8 cellular contexts compared by ENCODE assay signal in the genomic region with DNA sequence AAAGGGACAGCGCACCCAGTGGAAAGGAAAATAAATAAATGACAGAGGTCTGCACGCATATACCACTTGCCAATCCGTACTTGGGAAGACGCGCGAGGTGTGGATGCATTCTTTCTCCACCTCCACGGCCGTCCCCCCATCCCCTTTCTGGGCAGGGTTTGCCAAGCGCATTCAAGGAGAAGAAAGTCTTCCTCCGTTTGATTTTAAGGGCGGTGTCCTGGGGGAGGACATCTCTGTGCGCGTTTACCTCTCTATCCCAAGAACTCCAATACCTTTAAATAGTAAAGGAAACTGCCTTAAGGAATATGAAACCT. TPM values are rescaled to one million over a fixed set of nuclear protein-coding genes. Genes with fewer than 3 reads are reported as not detected.
A peak's percentile ranks its signal among the peaks of the same experiment; 100 is the strongest.
DNase-seq lines count a peak whose midpoint lies in the region; ATAC-seq, FAIRE-seq and TF ChIP-seq lines count a peak whose summit lies in the region.

No MANE protein-coding gene starts in this region.

- H3K36me3 ChIP-seq in HAP-1 (replicated peaks) (no peaks in the 10 kb centered on the region), gastroesophageal sphincter (no peaks in the 10 kb centered on the region), skeletal muscle satellite cell (ENCODE audit: insufficient read depth, low read length) (no peaks in the 10 kb centered on the region)

- peak overlapping the region; percentile 83 for H3K4me3 Mint-ChIP-seq in activated CD4-positive, alpha-beta memory T cell treated with anti-CD3 and anti-CD28 coated beads for 36 hours

- H3K4me2 ChIP-seq in skeletal muscle satellite cell (ENCODE audit: low read length), result peak overlapping the region; percentile 95

- peaks cover 40% of the 10 kb centered on the region for H3K4me1 Mint-ChIP-seq in activated CD4-positive, alpha-beta memory T cell treated with anti-CD3 and anti-CD28 coated beads for 36 hours (ENCODE audit: low read depth)

- H3K4me1 ChIP-seq in HAP-1 (peaks cover 33% of the 10 kb centered on the region), gastroesophageal sphincter (peaks cover 2 to 60% (median 5%) of the 10 kb centered on the region in 3 donors), skeletal muscle satellite cell (ENCODE audit: control insufficient read depth, insufficient read depth, low read length) (peaks cover 5% of the 10 kb centered on the region)

- WGBS in gastroesophageal sphincter (ENCODE audit: low coverage in 1 of 2), 2 donors, result 0 to 2% methylated on average over 6 to 11 of the region's 13 CpGs

- TF ChIP-seq EP300 in gastroesophageal sphincter (IDR thresholded peaks at IDR 0.05), result no peak

- intact Hi-C loops in activated CD4-positive, alpha-beta memory T cell treated with anti-CD3 and anti-CD28 coated beads for 36 hours (cut with micrococcal nuclease), result loop anchor here (1.0 to 5.0 kb wide), 4 partner anchors 25 to 123 kb away; no protein-coding TSS in a partner anchor

- no peaks in the 10 kb centered on the region for H3K9me3 Mint-ChIP-seq in activated CD4-positive, alpha-beta memory T cell treated with anti-CD3 and anti-CD28 coated beads for 36 hours

- POLR2A ChIA-PET in activated CD4-positive, alpha-beta memory T cell treated with anti-CD3 and anti-CD28 coated beads for 36 hours (lab: Charles Lee), result interaction anchor here (0.6 to 2.5 kb wide), 6 partner anchors 11 to 101 kb away, joined by 3 to 14 read pairs (median 4); no protein-coding TSS in a partner anchor

- H3K27me3 ChIP-seq in HAP-1 (ENCODE audit: low read depth), result no peaks in the 10 kb centered on the region
- no peaks in the 10 kb centered on the region for H3K27me3 ChIP-seq in gastroesophageal sphincter
- H3K27me3 ChIP-seq in skeletal muscle satellite cell (ENCODE audit: control insufficient read depth, insufficient read depth, low read length), result no peaks in the 10 kb centered on the region

- in situ Hi-C loops in HAP-1 (cut with MboI; ENCODE audit: low sequenced_read_pairs), result no loop called here

- H3K27ac Mint-ChIP-seq in activated CD4-positive, alpha-beta memory T cell treated with anti-CD3 and anti-CD28 coated beads for 36 hours, result peak overlapping the region; percentile 88

- peaks cover 5% of the 10 kb centered on the region for H3K36me3 Mint-ChIP-seq in activated CD4-positive, alpha-beta memory T cell treated with anti-CD3 and anti-CD28 coated beads for 36 hours

- DNase-seq in HAP-1 (ENCODE audit: low spot score in 2 of 2) (no peak), activated gamma-delta T cell (lab: John Stamatoyannopoulos, UW) (no peak), NCI-H524 treated with DMSO at 0.1 percent for 48 hours (lab: John Stamatoyannopoulos, UW) (no peak), left lobe of liver (ENCODE audit: low spot score) (no peak), H54 (ENCODE audit: insufficient read length, low spot score) (no peak)
- no peak for DNase-seq in activated CD4-positive, alpha-beta memory T cell treated with anti-CD3 and anti-CD28 coated beads for 36 hours

- H3K9ac ChIP-seq in skeletal muscle satellite cell (ENCODE audit: low read depth, low read length), result peak overlapping the region; percentile 92

- no peaks in the 10 kb centered on the region for H3K9me3 ChIP-seq in HAP-1
- no peaks in the 10 kb centered on the region for H3K9me3 ChIP-seq in gastroesophageal sphincter
- no peaks in the 10 kb centered on the region for H3K9me3 ChIP-seq in skeletal muscle satellite cell (replicated peaks; ENCODE audit: low read length)

- no peak for TF ChIP-seq CTCF in gastroesophageal sphincter (IDR thresholded peaks at IDR 0.05)

- H3K27me3 Mint-ChIP-seq in activated CD4-positive, alpha-beta memory T cell treated with anti-CD3 and anti-CD28 coated beads for 36 hours, result peaks cover 44% of the 10 kb centered on the region

- CTCF ChIA-PET in activated CD4-positive, alpha-beta memory T cell treated with anti-CD3 and anti-CD28 coated beads for 36 hours (lab: Charles Lee), result interaction anchor here (0.8 to 1.8 kb wide), 6 partner anchors 19 to 123 kb away, joined by 3 to 10 read pairs (median 4); no protein-coding TSS in a partner anchor

- TF ChIP-seq POLR2A in gastroesophageal sphincter (IDR thresholded peaks at IDR 0.05) (no peak), H54 (IDR thresholded peaks at IDR 0.05; ENCODE audit: low read depth, low read length) (no peak)

- H3K4me3 ChIP-seq in HAP-1, result peak overlapping the region; percentile 91
- peak overlapping the region; percentile 59 to 81 for H3K4me3 ChIP-seq in gastroesophageal sphincter
- H3K4me3 ChIP-seq in skeletal muscle satellite cell (ENCODE audit: low read length), result peak overlapping the region; percentile 98

- ATAC-seq in gastroesophageal sphincter (no peak), left lobe of liver (no peak)

- no peak for FAIRE-seq in H54 (lab: Jason Lieb, UNC)

- peak overlapping the region; percentile 62 to 94 (median 89) for H3K27ac ChIP-seq in gastroesophageal sphincter

RNA-seq across cellular contexts. Expression of gene MB21D2, which starts 0.6 kb away (rescaled TPM):
- 1 to 10 TPM; 8.7 to 9.1 TPM for total RNA-seq in activated CD4-positive, alpha-beta memory T cell treated with anti-CD3 and anti-CD28 coated beads for 36 hours
- total RNA-seq in gastroesophageal sphincter (10 to 100 TPM in 1 of 4 donors, 1 to 10 TPM in 3; 7.0 to 11.5 (median 9.3) TPM), left lobe of liver (0.23 TPM)
- 7.2 and 7.6 TPM in 2 replicates for total RNA-seq in skeletal muscle satellite cell (2012; rRNA removed)
